Comparison of ENCODE assay signal across 8 cellular contexts in genomic region chr15:80779658-80780415, GRCh38. TPM values are rescaled to one million over a fixed set of nuclear protein-coding genes. Genes with fewer than 3 reads are reported as not detected.
DNase-seq lines count a peak whose midpoint lies in the region; ATAC-seq and TF ChIP-seq lines count a peak whose summit lies in the region.

No MANE protein-coding gene starts in this region.

- H3K27me3 Mint-ChIP-seq in activated naive CD4-positive, alpha-beta T cell treated with anti-CD3 and anti-CD28 coated beads, Interleukin-2, amount 10 ng/mL, durations not matched to agents 7 days and 5 days = peaks cover 70% of the 10 kb centered on the region

- H3K4me3 Mint-ChIP-seq in activated naive CD4-positive, alpha-beta T cell treated with anti-CD3 and anti-CD28 coated beads, Interleukin-2, amount 10 ng/mL, durations not matched to agents 7 days and 5 days = peak overlapping the region; percentile 62

- H3K36me3 Mint-ChIP-seq in activated naive CD4-positive, alpha-beta T cell treated with anti-CD3 and anti-CD28 coated beads, Interleukin-2, amount 10 ng/mL, durations not matched to agents 7 days and 5 days = no peaks in the 10 kb centered on the region

- peaks cover 27% of the 10 kb centered on the region for H3K4me1 Mint-ChIP-seq in activated naive CD4-positive, alpha-beta T cell treated with anti-CD3 and anti-CD28 coated beads, Interleukin-2, amount 10 ng/mL, durations not matched to agents 7 days and 5 days

- ATAC-seq in HG03196 (IDR thresholded peaks at IDR 0.05; ENCODE audit: unreplicated experiment) = no peak
- ATAC-seq in HG03045 (IDR thresholded peaks at IDR 0.05; ENCODE audit: unreplicated experiment) = no peak
- no peak for ATAC-seq in HG02642 (IDR thresholded peaks at IDR 0.05; ENCODE audit: poor library complexity, unreplicated experiment)

- no peaks in the 10 kb centered on the region for H3K9me3 Mint-ChIP-seq in activated naive CD4-positive, alpha-beta T cell treated with anti-CD3 and anti-CD28 coated beads, Interleukin-2, amount 10 ng/mL, durations not matched to agents 7 days and 5 days

- DNase-seq in activated naive CD4-positive, alpha-beta T cell treated with anti-CD3 and anti-CD28 coated beads, Interleukin-2, amount 10 ng/mL, durations not matched to agents 7 days and 5 days = no peak
- no peak for DNase-seq in activated naive CD4-positive, alpha-beta T cell (lab: John Stamatoyannopoulos, UW)
- peak in 1 of 2 experiments; percentile 31 for DNase-seq in SJSA1 (ENCODE audit: low read depth in 1 of 2, low spot score in 2 of 2)
- peak; percentile 50 for DNase-seq in fibroblast of pulmonary artery (ENCODE audit: low read depth)

- TF ChIP-seq CTCF in fibroblast of pulmonary artery (IDR thresholded peaks at IDR 0.05; ENCODE audit: low read length, missing control alignments) = no peak

- H3K9me3 ChIP-seq in SJSA1 (replicated peaks) (no peaks in the 10 kb centered on the region; the same call in 1 of the 2 replicates), neuron (ENCODE audit: low read length) (no peaks in the 10 kb centered on the region)

- H3K36me3 ChIP-seq in SJSA1 (no peaks in the 10 kb centered on the region), neuron (ENCODE audit: insufficient read depth, low read length) (no peaks in the 10 kb centered on the region)

- H3K4me1 ChIP-seq in SJSA1 (replicated peaks) = peaks cover 23% of the 10 kb centered on the region
- peaks cover 32% of the 10 kb centered on the region for H3K4me1 ChIP-seq in neuron (ENCODE audit: insufficient read depth, low read length)

- peak overlapping the region; percentile 84 for H2AFZ ChIP-seq in neuron (ENCODE audit: low read depth, low read length)

- CTCF ChIA-PET in activated naive CD4-positive, alpha-beta T cell treated with anti-CD3 and anti-CD28 coated beads, Interleukin-2, amount 10 ng/mL, durations not matched to agents 7 days and 5 days (lab: Charles Lee) = interaction anchor here (0.8 to 7.5 kb wide), 13 partner anchors 16 to 486 kb away, joined by 3 to 91 read pairs (median 5); no protein-coding TSS in a partner anchor

- no peak overlapping the region for H3K27ac Mint-ChIP-seq in activated naive CD4-positive, alpha-beta T cell treated with anti-CD3 and anti-CD28 coated beads, Interleukin-2, amount 10 ng/mL, durations not matched to agents 7 days and 5 days

- H3K27me3 ChIP-seq in SJSA1 (replicated peaks) = peaks cover 38% of the 10 kb centered on the region
- H3K27me3 ChIP-seq in neuron (ENCODE audit: insufficient read depth, low read length) = peaks cover 42% of the 10 kb centered on the region

- no peak overlapping the region for H3K27ac ChIP-seq in SJSA1

- peak overlapping the region; percentile 35 for H3K4me3 ChIP-seq in SJSA1
- H3K4me3 ChIP-seq in fibroblast of pulmonary artery (replicated peaks; ENCODE audit: low read depth, low read length) = peak overlapping the region; percentile 66
- peak overlapping the region; percentile 48 for H3K4me3 ChIP-seq in neuron (ENCODE audit: low read length)

RNA-seq across cellular contexts. Expression of gene CEMIP, which starts 0.7 kb away (rescaled TPM):
- total RNA-seq in SJSA1 (2014; rRNA removed; shearing (Covaris generic)) = 0.03 TPM in 1 of 2 replicates, not detected in the other
